In the genomic region with DNA sequence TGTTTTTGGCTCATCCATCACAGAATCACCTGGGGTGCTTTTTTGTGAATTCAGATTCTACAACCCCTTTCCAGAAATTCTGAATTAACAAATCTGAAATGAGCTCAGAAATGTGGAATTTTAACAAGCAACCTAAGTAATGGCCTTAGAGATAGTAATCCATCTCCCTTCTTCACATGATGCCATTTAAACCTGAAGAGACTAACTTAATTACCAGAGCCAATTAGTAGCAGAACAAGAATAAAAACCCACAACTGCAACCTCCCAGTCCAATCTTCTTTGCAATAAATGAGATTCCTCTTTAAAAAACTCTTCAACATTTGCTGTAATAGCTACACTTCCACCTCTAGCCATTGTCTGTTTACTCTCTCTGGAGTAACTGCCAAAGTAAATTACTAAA, we compare ENCODE assay signal across 25 cellular contexts.
"Had no signal": no experiment of that assay in that cellular context is flagged by ENCODE, and none has a peak within 500 bp of the region (broad histone marks: within the 10 kb centered on the region; RNA-seq: fewer than 3 reads in every experiment).

No MANE protein-coding gene starts in this region.

- DNase-seq: activated CD4-positive, alpha-beta memory T cell treated with anti-CD3 and anti-CD28 coated beads for 36 hours; activated CD4-positive, alpha-beta T cell treated with anti-CD3 and anti-CD28 coated beads for 36 hours; activated CD4-positive, alpha-beta T cell treated with anti-CD3 and anti-CD28 coated beads, Interleukin-2, amount 10 ng/mL, durations not matched to agents 24 days and 14 days; activated CD4-positive, CD25-positive, alpha-beta regulatory T cell; activated CD4-positive, CD25-positive, alpha-beta regulatory T cell treated with anti-CD3 and anti-CD28 coated beads, Interleukin-2, amount 50 U/mL, for 72 hours; activated CD8-positive, alpha-beta T cell treated with anti-CD3 and anti-CD28 coated beads, Interleukin-2, amount 10 ng/mL, durations not matched to agents 7 days and 5 days; activated gamma-delta T cell; activated naive CD4-positive, alpha-beta T cell; activated naive CD4-positive, alpha-beta T cell treated with anti-CD3 and anti-CD28 coated beads, Interleukin-2, amount 10 ng/mL, durations not matched to agents 7 days and 5 days; activated naive CD8-positive, alpha-beta T cell treated with anti-CD3 and anti-CD28 coated beads, Interleukin-2, amount 10 ng/mL, durations not matched to agents 7 days and 5 days; activated T-cell treated with anti-CD3 and anti-CD28 coated beads, Interleukin-2, amount 50 U/mL, for 48 hours; cortex of kidney; dermis blood vessel endothelial cell; effector CD8-positive, alpha-beta T cell; esophagus squamous epithelium; foreskin melanocyte; heart right ventricle; T-helper 2 cell had no signal

- H3K4me3 Mint-ChIP-seq: activated CD4-positive, alpha-beta memory T cell treated with anti-CD3 and anti-CD28 coated beads for 36 hours; activated CD4-positive, alpha-beta T cell treated with anti-CD3 and anti-CD28 coated beads for 36 hours; activated CD4-positive, alpha-beta T cell treated with anti-CD3 and anti-CD28 coated beads, Interleukin-2, amount 10 ng/mL, durations not matched to agents 24 days and 14 days; activated CD8-positive, alpha-beta T cell treated with anti-CD3 and anti-CD28 coated beads, Interleukin-2, amount 10 ng/mL, durations not matched to agents 7 days and 5 days; activated naive CD4-positive, alpha-beta T cell treated with anti-CD3 and anti-CD28 coated beads, Interleukin-2, amount 10 ng/mL, durations not matched to agents 7 days and 5 days; activated naive CD8-positive, alpha-beta T cell treated with anti-CD3 and anti-CD28 coated beads, Interleukin-2, amount 10 ng/mL, durations not matched to agents 7 days and 5 days; brain had no signal

- H3K4me1 ChIP-seq: ascending aorta, breast epithelium, esophagus squamous epithelium, gastroesophageal sphincter, heart right ventricle had no signal

- H3K36me3 Mint-ChIP-seq: brain had no signal

- H3K9me3 ChIP-seq: ascending aorta, breast epithelium, esophagus squamous epithelium, gastroesophageal sphincter, heart right ventricle had no signal

- H3K4me1 Mint-ChIP-seq: activated naive CD4-positive, alpha-beta T cell treated with anti-CD3 and anti-CD28 coated beads, Interleukin-2, amount 10 ng/mL, durations not matched to agents 7 days and 5 days had no signal

- H3K36me3 ChIP-seq: ascending aorta, breast epithelium, cardiac muscle cell, gastroesophageal sphincter had no signal

- H3K4me3 ChIP-seq: ascending aorta, breast epithelium, cardiac muscle cell, esophagus squamous epithelium, gastroesophageal sphincter, heart right ventricle had no signal

- H3K27me3 Mint-ChIP-seq: activated CD4-positive, alpha-beta memory T cell treated with anti-CD3 and anti-CD28 coated beads for 36 hours; activated CD4-positive, alpha-beta T cell treated with anti-CD3 and anti-CD28 coated beads for 36 hours; activated CD4-positive, alpha-beta T cell treated with anti-CD3 and anti-CD28 coated beads, Interleukin-2, amount 10 ng/mL, durations not matched to agents 24 days and 14 days; activated naive CD4-positive, alpha-beta T cell treated with anti-CD3 and anti-CD28 coated beads, Interleukin-2, amount 10 ng/mL, durations not matched to agents 7 days and 5 days; activated naive CD8-positive, alpha-beta T cell treated with anti-CD3 and anti-CD28 coated beads, Interleukin-2, amount 10 ng/mL, durations not matched to agents 7 days and 5 days; brain had no signal

- H3K27ac ChIP-seq: ascending aorta, breast epithelium, cardiac muscle cell, epithelial cell of prostate, esophagus squamous epithelium, gastroesophageal sphincter, heart right ventricle had no signal

- H3K27ac Mint-ChIP-seq: activated CD4-positive, alpha-beta memory T cell treated with anti-CD3 and anti-CD28 coated beads for 36 hours; activated CD4-positive, alpha-beta T cell treated with anti-CD3 and anti-CD28 coated beads for 36 hours; activated CD4-positive, alpha-beta T cell treated with anti-CD3 and anti-CD28 coated beads, Interleukin-2, amount 10 ng/mL, durations not matched to agents 24 days and 14 days; activated CD8-positive, alpha-beta T cell treated with anti-CD3 and anti-CD28 coated beads, Interleukin-2, amount 10 ng/mL, durations not matched to agents 7 days and 5 days; activated naive CD4-positive, alpha-beta T cell treated with anti-CD3 and anti-CD28 coated beads, Interleukin-2, amount 10 ng/mL, durations not matched to agents 7 days and 5 days; activated naive CD4-positive, alpha-beta T cell treated with anti-CD3 and anti-CD28 coated beads, Interleukin-2, amount 50 U/mL, for 72 hours; activated naive CD8-positive, alpha-beta T cell treated with anti-CD3 and anti-CD28 coated beads, Interleukin-2, amount 10 ng/mL, durations not matched to agents 7 days and 5 days had no signal

- ATAC-seq: activated CD4-positive, alpha-beta T cell treated with anti-CD3 and anti-CD28 coated beads for 36 hours; activated CD8-positive, alpha-beta T cell treated with anti-CD3 and anti-CD28 coated beads, Interleukin-2, amount 10 ng/mL, durations not matched to agents 7 days and 5 days; activated naive CD4-positive, alpha-beta T cell treated with anti-CD3 and anti-CD28 coated beads, Interleukin-2, amount 50 U/mL, for 72 hours; gastroesophageal sphincter; heart right ventricle had no signal

- H3K9me3 Mint-ChIP-seq: activated CD4-positive, alpha-beta memory T cell treated with anti-CD3 and anti-CD28 coated beads for 36 hours; activated CD4-positive, alpha-beta T cell treated with anti-CD3 and anti-CD28 coated beads, Interleukin-2, amount 10 ng/mL, durations not matched to agents 24 days and 14 days; activated naive CD4-positive, alpha-beta T cell treated with anti-CD3 and anti-CD28 coated beads, Interleukin-2, amount 10 ng/mL, durations not matched to agents 7 days and 5 days; activated naive CD4-positive, alpha-beta T cell treated with anti-CD3 and anti-CD28 coated beads, Interleukin-2, amount 50 U/mL, for 72 hours; activated naive CD8-positive, alpha-beta T cell treated with anti-CD3 and anti-CD28 coated beads, Interleukin-2, amount 10 ng/mL, durations not matched to agents 7 days and 5 days had no signal
